ENCODE assay signal across 8 cellular contexts in the genomic region with DNA sequence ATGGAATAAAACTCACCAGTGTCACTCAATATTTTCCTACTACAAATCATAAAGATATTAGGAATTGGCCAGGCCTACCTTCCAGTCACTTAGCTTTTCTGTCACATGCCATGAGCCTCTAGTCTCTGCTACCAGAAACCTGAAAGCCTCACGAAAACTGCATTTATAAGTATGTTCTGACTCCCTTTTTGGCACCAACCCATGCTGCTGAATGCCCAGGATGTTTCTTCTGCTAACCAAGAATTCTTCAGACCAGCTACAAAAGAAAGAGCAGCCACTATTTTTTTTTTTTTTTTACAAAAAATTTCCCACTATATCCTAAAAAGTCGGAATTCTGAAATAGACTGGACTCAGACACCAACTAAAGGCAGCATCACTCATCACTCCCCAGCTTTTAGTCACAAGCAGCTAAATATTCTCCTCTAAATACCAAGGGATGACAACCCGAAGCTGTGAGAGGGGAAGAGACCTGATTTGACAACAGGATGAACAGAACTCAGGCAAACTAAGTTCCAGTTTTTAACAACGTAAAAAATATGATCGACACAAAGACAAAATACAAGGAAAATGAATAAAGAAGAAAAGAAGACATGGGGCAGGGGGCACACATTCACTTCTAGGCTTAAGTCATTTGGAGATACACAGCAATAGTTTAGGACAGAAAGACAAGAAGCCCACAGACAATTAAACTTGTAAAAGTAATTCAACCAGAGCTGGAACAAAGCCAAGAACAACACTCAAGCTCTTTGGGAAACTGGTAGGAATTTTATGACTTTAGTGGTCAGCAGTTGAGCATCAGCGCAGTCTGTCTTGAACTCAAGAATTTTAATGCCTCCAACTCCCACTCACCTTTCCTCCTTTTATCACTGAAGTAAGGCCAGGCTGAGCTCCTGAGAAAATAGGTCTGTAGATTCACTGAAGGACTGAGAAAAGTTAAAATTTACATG. TPM values are rescaled to one million over a fixed set of nuclear protein-coding genes. Genes with fewer than 3 reads are reported as not detected.
DNase-seq lines count a peak whose midpoint lies in the region; ATAC-seq and TF ChIP-seq lines count a peak whose summit lies in the region.

No MANE protein-coding gene starts in this region.

- peaks cover 30% of the 10 kb centered on the region for H3K79me2 ChIP-seq in OCI-LY7 (ENCODE audit: insufficient read depth, low read depth, low read length)

- H3K4me3 ChIP-seq in cardiac muscle cell, result peak overlapping the region; percentile 81
- H3K4me3 ChIP-seq in OCI-LY7 (ENCODE audit: low read depth, low read length, poor library complexity, severe bottlenecking), result peak overlapping the region; percentile 88
- peak overlapping the region; percentile 97 for H3K4me3 ChIP-seq in duodenal mucosa (ENCODE audit: low read depth in 1 of 2, low read length in 2 of 2)

- H3K27ac Mint-ChIP-seq in nephron progenitor cell, result peak overlapping the region; percentile 95

- peaks cover 15% of the 10 kb centered on the region for H3K36me3 Mint-ChIP-seq in nephron progenitor cell (ENCODE audit: low read depth)

- no peaks in the 10 kb centered on the region for H3K9me2 ChIP-seq in OCI-LY7 (ENCODE audit: insufficient read depth, low read length)

- H3K4me2 ChIP-seq in OCI-LY7 (ENCODE audit: low read length), result peak overlapping the region; percentile 88

- H3K4me1 ChIP-seq in cardiac muscle cell (ENCODE audit: low read depth), result peaks cover 32% of the 10 kb centered on the region
- H3K4me1 ChIP-seq in OCI-LY7 (ENCODE audit: insufficient read depth, low read length, poor library complexity, severe bottlenecking), result peaks cover 21% of the 10 kb centered on the region
- peaks cover 20% of the 10 kb centered on the region in 2 donors for H3K4me1 ChIP-seq in duodenal mucosa (ENCODE audit: control insufficient read depth in 1 of 2, insufficient read depth in 2 of 2, low read length in 2 of 2)

- CTCF ChIA-PET in OCI-LY7 (lab: Charles Lee; ENCODE audit: unreplicated experiment), result interaction anchor here (0.6 to 1.3 kb wide), 4 partner anchors 9 to 337 kb away, joined by 3 to 4 read pairs (median 4); no protein-coding TSS in a partner anchor

- no TSS peak for BruUV-seq in OCI-LY7 (replicated peaks; lab: Mats Ljungman, UMichigan)

- peak overlapping the region; percentile 99 for H3K4me3 Mint-ChIP-seq in nephron progenitor cell

- peaks cover 5% of the 10 kb centered on the region; the same call in 1 of the 2 replicates for H4K20me1 ChIP-seq in OCI-LY7 (ENCODE audit: insufficient read depth, low read length)

- H2AFZ ChIP-seq in OCI-LY7 (ENCODE audit: low read length), result no peak overlapping the region

- peaks cover 4% of the 10 kb centered on the region for H3K9me3 Mint-ChIP-seq in nephron progenitor cell

- H3K27me3 ChIP-seq in cardiac muscle cell (no peaks in the 10 kb centered on the region), duodenal mucosa (ENCODE audit: control insufficient read depth in 1 of 2, insufficient read depth in 2 of 2, low read length in 2 of 2) (no peaks in the 10 kb centered on the region)

- DNase-seq in cardiac muscle cell (ENCODE audit: low read depth in 1 of 2, low spot score in 1 of 2) (peak; percentile 39 to 92), Right ventricle myocardium superior (no peak), OCI-LY7 (ENCODE audit: low spot score) (no peak), nephron progenitor cell (peak; percentile 26), GM19240 (ENCODE audit: insufficient read length, low spot score) (no peak)

- ATAC-seq in Right ventricle myocardium superior (ENCODE audit: poor library complexity), result no peak
- no peak for ATAC-seq in GM19452 (IDR thresholded peaks at IDR 0.05; ENCODE audit: unreplicated experiment)
- no peak for ATAC-seq in GM19023 (IDR thresholded peaks at IDR 0.05; ENCODE audit: unreplicated experiment)

- no peaks in the 10 kb centered on the region for H3K9me3 ChIP-seq in cardiac muscle cell (ENCODE audit: low read depth)
- no peaks in the 10 kb centered on the region for H3K9me3 ChIP-seq in OCI-LY7 (ENCODE audit: low read length)
- no peaks in the 10 kb centered on the region for H3K9me3 ChIP-seq in duodenal mucosa (ENCODE audit: control insufficient read depth in 1 of 2, low read length in 2 of 2)

- peak overlapping the region; percentile 98 for H3K27ac ChIP-seq in cardiac muscle cell
- no peak overlapping the region for H3K27ac ChIP-seq in OCI-LY7 (ENCODE audit: low read depth, low read length, poor library complexity, severe bottlenecking)
- H3K27ac ChIP-seq in duodenal mucosa (ENCODE audit: low read depth, low read length), result peak overlapping the region; percentile 35

- H3K27me3 Mint-ChIP-seq in nephron progenitor cell (ENCODE audit: low read depth, poor library complexity), result peaks cover 18% of the 10 kb centered on the region

- POLR2A ChIA-PET in OCI-LY7 (lab: Charles Lee), result interaction anchor here (0.6 to 3.2 kb wide), 8 partner anchors 8 to 360 kb away, joined by 3 to 14 read pairs (median 7); a partner anchor contains a TSS

- peak overlapping the region; percentile 98 to 99 for H3K9ac ChIP-seq in duodenal mucosa (ENCODE audit: low read depth in 1 of 2, low read length in 2 of 2)

- intact Hi-C loops in Right ventricle myocardium superior (cut with DNase I) (no loop called here), OCI-LY7 (cut with micrococcal nuclease; ENCODE audit: unreplicated experiment) (no loop called here)

- H3K4me1 Mint-ChIP-seq in nephron progenitor cell, result peaks cover 59% of the 10 kb centered on the region

- H3K36me3 ChIP-seq in cardiac muscle cell, result no peaks in the 10 kb centered on the region
- peaks cover 19% of the 10 kb centered on the region for H3K36me3 ChIP-seq in OCI-LY7 (ENCODE audit: insufficient read depth, low read length)
- peaks cover 0 to 4% of the 10 kb centered on the region in 2 donors for H3K36me3 ChIP-seq in duodenal mucosa (ENCODE audit: control insufficient read depth in 1 of 2, insufficient read depth in 2 of 2, low read length in 2 of 2)

- TF ChIP-seq CTCF in cardiac muscle cell (IDR thresholded peaks at IDR 0.05; ENCODE audit: low read depth, low read length) (no peak), OCI-LY7 (conservative IDR thresholded peaks at IDR 0.05; ENCODE audit: low read length) (no peak), nephron progenitor cell (IDR thresholded peaks at IDR 0.05) (no peak)

RNA-seq across cellular contexts. Expression of a gene that starts 1.6 kb away (rescaled TPM):
- total RNA-seq in cardiac muscle cell (122 and 210 TPM in 2 replicates), Right ventricle myocardium superior (146 TPM), OCI-LY7 (2022) (139 and 141 TPM in 2 replicates)
- polyA plus RNA-seq in cardiac muscle cell, result 151 and 176 TPM in 2 replicates
- 102 and 118 TPM in 2 replicates for total RNA-seq in OCI-LY7 (2014; rRNA removed; shearing (Covaris generic))

RNA-seq across cellular contexts. Expression of a gene that starts 24.2 kb away (rescaled TPM):
- total RNA-seq in cardiac muscle cell, result 129 and 172 TPM in 2 replicates
- polyA plus RNA-seq in cardiac muscle cell, result 82.5 and 125 TPM in 2 replicates
- 97.3 TPM for total RNA-seq in Right ventricle myocardium superior
- total RNA-seq in OCI-LY7 (2014; rRNA removed; shearing (Covaris generic)), result 32.6 and 34.7 TPM in 2 replicates
- 47.3 and 53.9 TPM in 2 replicates for total RNA-seq in OCI-LY7 (2022)

RNA-seq across cellular contexts. Expression of a gene that starts 55.5 kb away (rescaled TPM):
- 112 and 194 TPM in 2 replicates for total RNA-seq in cardiac muscle cell
- 64.5 and 93.2 TPM in 2 replicates for polyA plus RNA-seq in cardiac muscle cell
- 225 TPM for total RNA-seq in Right ventricle myocardium superior
- total RNA-seq in OCI-LY7 (2014; rRNA removed; shearing (Covaris generic)), result 20.7 and 22.3 TPM in 2 replicates
- 25.7 and 30.5 TPM in 2 replicates for total RNA-seq in OCI-LY7 (2022)

Comparison
In these comparisons a context has a peak if more than half of its experiments do, and no peak if none do; other contexts are left out.
1. DNase-seq: peak in cardiac muscle cell (2 of 2) and nephron progenitor cell (single experiment); none in Right ventricle myocardium superior (single experiment), OCI-LY7 (single experiment) and GM19240 (single experiment).
2. Peak in every context shown above with its lines, with median percentiles within 50 percentile points of each other: H3K4me3 ChIP-seq.